Comparison of ENCODE assay signal across 7 cellular contexts in the genomic region with DNA sequence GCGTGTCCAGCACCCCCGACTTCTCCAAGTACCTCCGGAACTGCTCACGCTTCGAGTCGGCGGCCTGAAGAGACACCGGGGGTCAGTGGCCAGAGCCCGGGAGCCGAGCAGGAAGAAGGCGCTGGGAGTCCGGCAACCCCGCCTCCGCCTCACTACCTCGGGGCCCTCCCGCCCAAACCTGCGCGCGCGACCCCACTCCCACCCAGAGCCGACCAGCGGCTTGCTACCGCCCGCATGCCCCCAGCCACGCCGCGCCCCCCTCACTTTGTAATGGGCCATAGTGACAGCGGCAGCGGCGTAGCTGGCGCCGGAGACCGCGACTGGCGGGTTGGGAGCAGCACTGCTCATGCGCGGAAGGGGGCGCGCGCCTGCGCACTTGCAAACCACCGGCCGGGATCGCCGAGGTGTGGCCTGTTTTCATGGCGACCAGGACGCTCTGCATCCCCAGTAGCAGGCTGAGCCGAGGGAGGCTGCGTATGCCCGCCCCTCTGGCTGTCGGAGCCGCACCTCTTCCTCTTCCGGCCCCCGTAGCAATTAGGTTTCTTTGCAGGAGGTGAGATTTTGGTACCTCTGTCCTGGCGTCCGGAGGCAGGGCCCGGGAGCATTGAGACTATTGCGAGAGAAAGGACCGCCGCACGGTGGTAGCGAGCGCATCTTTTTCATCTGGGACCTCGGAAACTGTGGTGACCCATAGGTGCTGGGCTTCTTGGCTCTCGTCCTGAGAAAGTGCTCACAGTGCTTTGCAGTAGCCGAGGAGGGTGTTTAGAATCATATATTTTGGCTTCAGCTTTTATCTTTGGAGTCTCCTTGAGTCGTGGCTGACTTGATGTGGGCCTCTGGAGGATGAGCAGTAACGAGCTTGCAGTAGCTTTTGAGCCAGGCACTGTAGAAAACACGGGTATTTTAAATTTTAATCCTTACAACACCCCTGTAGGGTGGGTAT. TPM values are rescaled to one million over a fixed set of nuclear protein-coding genes. Genes with fewer than 3 reads are reported as not detected.
A peak's percentile ranks its signal among the peaks of the same experiment; 100 is the strongest.
DNase-seq lines count a peak whose midpoint lies in the region; ATAC-seq, FAIRE-seq and TF ChIP-seq lines count a peak whose summit lies in the region.

A gene with protein sequence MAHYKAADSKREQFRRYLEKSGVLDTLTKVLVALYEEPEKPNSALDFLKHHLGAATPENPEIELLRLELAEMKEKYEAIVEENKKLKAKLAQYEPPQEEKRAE (minus strand): TSS at position 322 of the 943 bp plus-strand sequence. CDS start 43 bp downstream, at position 279.

- H3K4me3 ChIP-seq in hepatocyte, result peak within 1 kb of the TSS; percentile 72

- WGBS in hepatocyte (ENCODE audit: low lambda C conversion rate, missing lambda C conversion rate), result under 1% methylated on average over 69 of the region's 69 CpGs

- H2AFZ ChIP-seq in hepatocyte, result peak within 1 kb of the TSS; percentile 82

- H3K27ac ChIP-seq in hepatocyte, result peak within 1 kb of the TSS; percentile 13

- peaks cover 40% of the 10 kb centered on the region for H3K79me2 ChIP-seq in hepatocyte

- peaks cover 12% of the 10 kb centered on the region for H3K4me1 ChIP-seq in hepatocyte (ENCODE audit: insufficient read depth)

- H3K4me2 ChIP-seq in hepatocyte, result peak within 1 kb of the TSS; percentile 98

- DNase-seq in GM18507 (ENCODE audit: extremely low spot score, insufficient read length, low read depth), result peak; percentile 99
- DNase-seq in NCI-H2029 treated with DMSO at 0.1 percent for 48 hours (lab: John Stamatoyannopoulos, UW), result peak; percentile 100
- peak; percentile 93 for DNase-seq in T-helper 9 cell
- DNase-seq in astrocyte of the hippocampus (ENCODE audit: low read depth, low spot score), result peak; percentile 99
- peak; percentile 96 for DNase-seq in hepatocyte (ENCODE audit: low spot score)
- peak; percentile 89 for DNase-seq in renal cortical epithelial cell (ENCODE audit: low read depth)

- peak; percentile 96 for FAIRE-seq in GM18507 (lab: Jason Lieb, UNC)

- no peaks in the 10 kb centered on the region for H3K9me3 ChIP-seq in hepatocyte (ENCODE audit: low read depth)

- no peaks in the 10 kb centered on the region for H3K9me2 ChIP-seq in hepatocyte (replicated peaks; ENCODE audit: insufficient read depth)

- ATAC-seq in HG02981 (IDR thresholded peaks at IDR 0.05; ENCODE audit: unreplicated experiment), result peak; percentile 96

- TF ChIP-seq CTCF in hepatocyte (IDR thresholded peaks at IDR 0.05; ENCODE audit: poor library complexity), result no peak

- H3K27me3 ChIP-seq in hepatocyte, result no peaks in the 10 kb centered on the region

- H3K36me3 ChIP-seq in hepatocyte (replicated peaks; ENCODE audit: insufficient read depth, low read depth), result no peaks in the 10 kb centered on the region

- no peaks in the 10 kb centered on the region for H4K20me1 ChIP-seq in hepatocyte (ENCODE audit: insufficient read depth, poor library complexity, severe bottlenecking)

RNA-seq across cellular contexts. Expression of the gene that starts here (rescaled TPM):
- total RNA-seq in hepatocyte (14.7 and 20.5 TPM in 2 replicates), renal cortical epithelial cell (33.4 and 45.1 TPM in 2 replicates)
- polyA plus RNA-seq in hepatocyte, result 33.9 and 38.4 TPM in 2 replicates

Comparison
In these comparisons a context has a peak if more than half of its experiments do, and no peak if none do; other contexts are left out.
1. Peak in every context shown above with its lines: DNase-seq, ATAC-seq, H3K4me3 ChIP-seq and H3K27ac ChIP-seq.